ENCODE assay signal across 8 cellular contexts in the genomic region with DNA sequence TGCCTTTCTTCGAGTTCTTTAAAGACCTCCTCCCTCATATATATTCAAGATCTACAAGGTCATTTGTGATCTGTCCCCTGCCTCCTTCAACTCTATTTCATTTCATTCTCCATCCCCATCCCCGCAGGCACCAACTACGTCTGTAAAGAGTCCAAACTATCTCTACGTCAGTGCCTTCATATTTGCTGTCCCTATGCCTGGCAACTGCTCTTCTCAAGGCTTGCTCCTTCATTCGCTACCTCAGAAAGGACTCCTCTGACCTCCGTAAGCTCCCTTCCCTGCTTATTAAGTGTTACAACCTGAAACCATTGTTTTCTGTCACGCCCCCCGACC. TPM values are rescaled to one million over a fixed set of nuclear protein-coding genes. Genes with fewer than 3 reads are reported as not detected.
A peak's percentile ranks its signal among the peaks of the same experiment; 100 is the strongest.
DNase-seq lines count a peak whose midpoint lies in the region; ATAC-seq and TF ChIP-seq lines count a peak whose summit lies in the region.

No MANE protein-coding gene starts in this region.

- no peak for ATAC-seq in activated naive CD4-positive, alpha-beta T cell treated with anti-CD3 and anti-CD28 coated beads, Interleukin-2, amount 50 U/mL, for 72 hours
- ATAC-seq in stimulated activated naive CD8-positive, alpha-beta T cell treated with anti-CD3 and anti-CD28 coated beads, Interleukin-15, amount 100 ng/mL, for 72 hours: peak; percentile 13
- no peak for ATAC-seq in GM21717 (IDR thresholded peaks at IDR 0.05; ENCODE audit: unreplicated experiment)

- peaks cover 3% of the 10 kb centered on the region; the same call in 1 of the 2 replicates for H3K36me3 ChIP-seq in H7 (replicated peaks; ENCODE audit: control insufficient read depth, insufficient read depth, low read length)

- H3K27me3 Mint-ChIP-seq in stimulated activated naive CD8-positive, alpha-beta T cell treated with anti-CD3 and anti-CD28 coated beads, Interleukin-15, amount 100 ng/mL, for 72 hours: no peaks in the 10 kb centered on the region

- TF ChIP-seq CTCF in AG04450 (IDR thresholded peaks at IDR 0.05; ENCODE audit: low read depth, low read length) (no peak), GM20000 (IDR thresholded peaks at IDR 0.05; ENCODE audit: extremely low read depth, missing control alignments) (no peak)

- peak overlapping the region; percentile 87 to 92 for H3K4me3 Mint-ChIP-seq in stimulated activated naive CD8-positive, alpha-beta T cell treated with anti-CD3 and anti-CD28 coated beads, Interleukin-15, amount 100 ng/mL, for 72 hours

- H3K27ac Mint-ChIP-seq in activated naive CD4-positive, alpha-beta T cell treated with anti-CD3 and anti-CD28 coated beads, Interleukin-2, amount 50 U/mL, for 72 hours: peak overlapping the region; percentile 95 to 97
- peak overlapping the region; percentile 97 to 98 for H3K27ac Mint-ChIP-seq in stimulated activated naive CD8-positive, alpha-beta T cell treated with anti-CD3 and anti-CD28 coated beads, Interleukin-15, amount 100 ng/mL, for 72 hours

- H3K4me3 ChIP-seq in AG04450 (ENCODE audit: low read depth, low read length) (peak overlapping the region; percentile 100), H7 (ENCODE audit: insufficient read depth, low read depth, low read length) (peak overlapping the region; percentile 88), iPS-18c (ENCODE audit: insufficient read depth, low read depth, low read length) (peak overlapping the region; percentile 78)

- H3K27ac ChIP-seq in AG04450 (ENCODE audit: low read depth, low read length): peak overlapping the region; percentile 61

- peaks cover 59% of the 10 kb centered on the region for H3K4me1 Mint-ChIP-seq in stimulated activated naive CD8-positive, alpha-beta T cell treated with anti-CD3 and anti-CD28 coated beads, Interleukin-15, amount 100 ng/mL, for 72 hours

- no peaks in the 10 kb centered on the region for H3K9me3 Mint-ChIP-seq in activated naive CD4-positive, alpha-beta T cell treated with anti-CD3 and anti-CD28 coated beads, Interleukin-2, amount 50 U/mL, for 72 hours
- no peaks in the 10 kb centered on the region for H3K9me3 Mint-ChIP-seq in stimulated activated naive CD8-positive, alpha-beta T cell treated with anti-CD3 and anti-CD28 coated beads, Interleukin-15, amount 100 ng/mL, for 72 hours

- POLR2A ChIA-PET in AG04450 (lab: Yijun Ruan, JAX): no interaction called here

- CTCF ChIA-PET in AG04450 (lab: Charles Lee): no interaction called here

- H3K27me3 ChIP-seq in AG04450 (ENCODE audit: control insufficient read depth, insufficient read depth, low read length) (no peaks in the 10 kb centered on the region), H7 (ENCODE audit: control insufficient read depth, insufficient read depth, low read length) (no peaks in the 10 kb centered on the region)

- DNase-seq in AG04450 (ENCODE audit: low read depth, low spot score): no peak
- peak; percentile 19 for DNase-seq in H7
- DNase-seq in activated naive CD4-positive, alpha-beta T cell treated with anti-CD3 and anti-CD28 coated beads, Interleukin-2, amount 50 U/mL, for 72 hours (ENCODE audit: low spot score in 2 of 2): no peak
- DNase-seq in stimulated activated naive CD8-positive, alpha-beta T cell treated with anti-CD3 and anti-CD28 coated beads, Interleukin-15, amount 100 ng/mL, for 72 hours: peak in 1 of 2 donors; percentile 13
- DNase-seq in mesenteric fat pad (ENCODE audit: low spot score): no peak
- no peak for DNase-seq in GM20000 (ENCODE audit: low spot score)

- peaks cover 43 to 44% of the 10 kb centered on the region in 2 donors for H3K36me3 Mint-ChIP-seq in activated naive CD4-positive, alpha-beta T cell treated with anti-CD3 and anti-CD28 coated beads, Interleukin-2, amount 50 U/mL, for 72 hours

- H3K9me3 ChIP-seq in AG04450 (ENCODE audit: control insufficient read depth, insufficient read depth, low read length) (no peaks in the 10 kb centered on the region), iPS-18c (ENCODE audit: control insufficient read depth, insufficient read depth, low read length) (no peaks in the 10 kb centered on the region)

RNA-seq across cellular contexts. Expression of gene LLPH, which starts 0.7 kb away (rescaled TPM):
- 18.6 and 25.7 TPM in 2 replicates for polyA plus RNA-seq in AG04450 (2011; rRNA removed)
- 3.3 and 3.4 TPM in 2 replicates for polyA minus RNA-seq in AG04450 (2011; rRNA and poly(A)+ RNA removed)
- total RNA-seq in H7 (2014; rRNA removed; shearing (Covaris generic)): 4.4 and 8.5 TPM in 2 replicates
- 10 to 100 TPM; 26.4 to 27.2 TPM for total RNA-seq in activated naive CD4-positive, alpha-beta T cell treated with anti-CD3 and anti-CD28 coated beads, Interleukin-2, amount 50 U/mL, for 72 hours
- 25.4 TPM for total RNA-seq in mesenteric fat pad

RNA-seq across cellular contexts. Expression of gene TMBIM4, which starts 39.9 kb away (rescaled TPM):
- 102 and 140 TPM in 2 replicates for polyA plus RNA-seq in AG04450 (2011; rRNA removed)
- polyA minus RNA-seq in AG04450 (2011; rRNA and poly(A)+ RNA removed): 27.1 and 29.2 TPM in 2 replicates
- 0.07 TPM in 1 of 2 replicates, not detected in the other for total RNA-seq in H7 (2014; rRNA removed; shearing (Covaris generic))
- 10 to 100 TPM; 26.5 to 43.5 TPM for total RNA-seq in activated naive CD4-positive, alpha-beta T cell treated with anti-CD3 and anti-CD28 coated beads, Interleukin-2, amount 50 U/mL, for 72 hours
- total RNA-seq in mesenteric fat pad: 146 TPM

RNA-seq across cellular contexts. Expression of gene IRAK3, which starts 59.1 kb away (rescaled TPM):
- 2.9 and 3.4 TPM in 2 replicates for polyA plus RNA-seq in AG04450 (2011; rRNA removed)
- 2.5 and 4.2 TPM in 2 replicates for polyA minus RNA-seq in AG04450 (2011; rRNA and poly(A)+ RNA removed)
- total RNA-seq in H7 (2014; rRNA removed; shearing (Covaris generic)): 0.28 and 0.41 TPM in 2 replicates
- total RNA-seq in activated naive CD4-positive, alpha-beta T cell treated with anti-CD3 and anti-CD28 coated beads, Interleukin-2, amount 50 U/mL, for 72 hours: 1 to 10 TPM in 1 of 2 donors, under 1 TPM in 1; 0.66 to 1.0 TPM
- 58.9 TPM for total RNA-seq in mesenteric fat pad

Comparison
In these comparisons a context has a peak if more than half of its experiments do, and no peak if none do; other contexts are left out.
1. RNA of gene TMBIM4, which starts 39.9 kb away (total RNA-seq): 146 TPM in mesenteric fat pad (single experiment) and 26.5 to 43.5 TPM in activated naive CD4-positive, alpha-beta T cell treated with anti-CD3 and anti-CD28 coated beads, Interleukin-2, amount 50 U/mL, for 72 hours; 0.07 TPM in H7; every median in the first group is over 10 times any median in the second.
2. RNA of gene IRAK3, which starts 59.1 kb away (total RNA-seq): 58.9 TPM in mesenteric fat pad (single experiment); 0.66 to 1.0 TPM in activated naive CD4-positive, alpha-beta T cell treated with anti-CD3 and anti-CD28 coated beads, Interleukin-2, amount 50 U/mL, for 72 hours and 0.28 to 0.41 TPM in H7; every median in the first group is over 10 times any median in the second.
3. Peak in every context shown above with its lines, with median percentiles within 50 percentile points of each other: H3K4me3 ChIP-seq.